Comparison of ENCODE assay signal across 1 cellular context in the genomic region with DNA sequence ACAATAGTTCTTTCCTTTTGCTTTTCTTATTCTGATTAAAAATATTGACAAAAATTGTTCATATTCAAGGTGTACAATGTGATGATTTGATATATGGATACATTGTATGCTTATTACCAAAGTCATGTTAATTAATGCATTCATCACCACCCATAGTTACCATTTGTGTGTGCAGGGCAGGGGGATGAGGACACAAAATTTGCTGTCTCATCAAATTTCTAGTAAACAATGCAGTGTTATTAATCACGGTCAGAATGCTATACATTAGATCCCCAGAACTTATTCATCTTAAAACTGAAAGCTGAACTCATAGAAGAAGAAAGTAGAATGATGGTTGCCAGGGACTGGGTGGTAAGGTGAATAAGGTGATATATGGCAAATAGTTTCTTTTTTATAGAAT.
TF ChIP-seq lines count a peak whose summit lies in the region.

No MANE protein-coding gene starts in this region.

TF ChIP-seq in HepG2, 621 proteins besides CTCF, POLR2A, EP300 and RAD21 (continued from another document):
- TF ChIP-seq, protein P1, sequence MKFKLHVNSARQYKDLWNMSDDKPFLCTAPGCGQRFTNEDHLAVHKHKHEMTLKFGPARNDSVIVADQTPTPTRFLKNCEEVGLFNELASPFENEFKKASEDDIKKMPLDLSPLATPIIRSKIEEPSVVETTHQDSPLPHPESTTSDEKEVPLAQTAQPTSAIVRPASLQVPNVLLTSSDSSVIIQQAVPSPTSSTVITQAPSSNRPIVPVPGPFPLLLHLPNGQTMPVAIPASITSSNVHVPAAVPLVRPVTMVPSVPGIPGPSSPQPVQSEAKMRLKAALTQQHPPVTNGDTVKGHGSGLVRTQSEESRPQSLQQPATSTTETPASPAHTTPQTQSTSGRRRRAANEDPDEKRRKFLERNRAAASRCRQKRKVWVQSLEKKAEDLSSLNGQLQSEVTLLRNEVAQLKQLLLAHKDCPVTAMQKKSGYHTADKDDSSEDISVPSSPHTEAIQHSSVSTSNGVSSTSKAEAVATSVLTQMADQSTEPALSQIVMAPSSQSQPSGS (CRISPR knock-in tag; IDR thresholded peaks at IDR 0.05): no peak
- TF ChIP-seq MAFK (conservative IDR thresholded peaks at IDR 0.05 in 1 of 2, IDR thresholded peaks at IDR 0.05 in 1 of 2; ENCODE audit: low read length in 2 of 2): peak; percentile 96 to 97
